15 cellular contexts compared by ENCODE assay signal in genomic region chr14:103699261-103699661, GRCh38. TPM values are rescaled to one million over a fixed set of nuclear protein-coding genes. Genes with fewer than 3 reads are reported as not detected.
A peak's percentile ranks its signal among the peaks of the same experiment; 100 is the strongest.
DNase-seq lines count a peak whose midpoint lies in the region; ATAC-seq lines count a peak whose summit lies in the region.
"Had no signal": no experiment of that assay in that cellular context is flagged by ENCODE, and none has a peak within 500 bp of the region (broad histone marks: within the 10 kb centered on the region; RNA-seq: fewer than 3 reads in every experiment).

No MANE protein-coding gene starts in this region.

- H3K4me2 ChIP-seq in mesenchymal stem cell (ENCODE audit: low read length, poor library complexity, severe bottlenecking), result no peak overlapping the region

- H3K9ac ChIP-seq in mesenchymal stem cell (ENCODE audit: low read length), result no peak overlapping the region

- WGBS in mesenchymal stem cell, result 88% methylated on average over 17 of the region's 17 CpGs

- no peak overlapping the region for H3K14ac ChIP-seq in mesenchymal stem cell (ENCODE audit: low read length in 2 of 2)

- H3K27ac Mint-ChIP-seq in stimulated activated naive CD8-positive, alpha-beta T cell treated with anti-CD3 and anti-CD28 coated beads, Interleukin-15, Interleukin-2, amounts not matched to agents 100 ng/mL and 50 ng/mL, for 24 hours, result peak overlapping the region; percentile 49
- peak overlapping the region; percentile 79 for H3K27ac Mint-ChIP-seq in central memory CD8-positive, alpha-beta T cell (ENCODE audit: low read depth)
- H3K27ac Mint-ChIP-seq: activated naive CD4-positive, alpha-beta T cell treated with anti-CD3 and anti-CD28 coated beads, Interleukin-2, amount 50 U/mL, for 24 hours had no signal

- H3K27me3 Mint-ChIP-seq in stimulated activated naive CD8-positive, alpha-beta T cell treated with anti-CD3 and anti-CD28 coated beads, Interleukin-15, Interleukin-2, amounts not matched to agents 100 ng/mL and 50 ng/mL, for 24 hours, result no peaks in the 10 kb centered on the region
- H3K27me3 Mint-ChIP-seq in central memory CD8-positive, alpha-beta T cell, result no peaks in the 10 kb centered on the region
- H3K27me3 Mint-ChIP-seq: activated naive CD4-positive, alpha-beta T cell treated with anti-CD3 and anti-CD28 coated beads, Interleukin-2, amount 50 U/mL, for 24 hours; effector memory CD8-positive, alpha-beta T cell had no signal

- peaks cover 5% of the 10 kb centered on the region for H3K4me1 Mint-ChIP-seq in stimulated activated naive CD8-positive, alpha-beta T cell treated with anti-CD3 and anti-CD28 coated beads, Interleukin-15, Interleukin-2, amounts not matched to agents 100 ng/mL and 50 ng/mL, for 24 hours (ENCODE audit: low read depth)
- H3K4me1 Mint-ChIP-seq in central memory CD8-positive, alpha-beta T cell, result peaks cover 12% of the 10 kb centered on the region

- H2BK120ac ChIP-seq in mesenchymal stem cell (ENCODE audit: low read depth, low read length), result no peak overlapping the region

- H3K4ac ChIP-seq in mesenchymal stem cell (ENCODE audit: low read depth in 1 of 2, low read length in 2 of 2), result no peak overlapping the region

- H3K79me1 ChIP-seq in mesenchymal stem cell (replicated peaks; ENCODE audit: low read length, poor library complexity, severe bottlenecking), result peaks cover 60% of the 10 kb centered on the region

- H2AFZ ChIP-seq in mesenchymal stem cell (ENCODE audit: low read depth, low read length), result no peak overlapping the region

- no peak overlapping the region for H3K4me3 Mint-ChIP-seq in stimulated activated naive CD8-positive, alpha-beta T cell treated with anti-CD3 and anti-CD28 coated beads, Interleukin-15, Interleukin-2, amounts not matched to agents 100 ng/mL and 50 ng/mL, for 24 hours
- H3K4me3 Mint-ChIP-seq in central memory CD8-positive, alpha-beta T cell, result no peak overlapping the region
- H3K4me3 Mint-ChIP-seq: activated naive CD4-positive, alpha-beta T cell treated with anti-CD3 and anti-CD28 coated beads, Interleukin-2, amount 50 U/mL, for 24 hours; effector memory CD8-positive, alpha-beta T cell had no signal

- H4K91ac ChIP-seq in mesenchymal stem cell (ENCODE audit: low read length), result no peak overlapping the region

- peaks cover 47% of the 10 kb centered on the region for H3K4me1 ChIP-seq in mesenchymal stem cell (ENCODE audit: control insufficient read depth, insufficient read depth, low read depth, low read length)

- H3K36me3 Mint-ChIP-seq in stimulated activated naive CD8-positive, alpha-beta T cell treated with anti-CD3 and anti-CD28 coated beads, Interleukin-15, Interleukin-2, amounts not matched to agents 100 ng/mL and 50 ng/mL, for 24 hours (ENCODE audit: low read depth), result peaks cover 26% of the 10 kb centered on the region
- peaks cover 8% of the 10 kb centered on the region for H3K36me3 Mint-ChIP-seq in central memory CD8-positive, alpha-beta T cell (ENCODE audit: insufficient read depth)
- H3K36me3 Mint-ChIP-seq: activated naive CD4-positive, alpha-beta T cell treated with anti-CD3 and anti-CD28 coated beads, Interleukin-2, amount 50 U/mL, for 24 hours had no signal

- no peak for DNase-seq in stimulated activated naive CD8-positive, alpha-beta T cell treated with anti-CD3 and anti-CD28 coated beads, Interleukin-15, Interleukin-2, amounts not matched to agents 100 U/mL and 50 U/mL, for 24 hours
- no peak for DNase-seq in central memory CD8-positive, alpha-beta T cell (ENCODE audit: low spot score in 2 of 2)
- no peak for DNase-seq in mesenchymal stem cell
- no peak for DNase-seq in DMS79 treated with DMSO at 0.1 percent for 48 hours (lab: John Stamatoyannopoulos, UW)
- no peak for DNase-seq in NCI-H1694 treated with DMSO at 0.1 percent for 48 hours (lab: John Stamatoyannopoulos, UW)
- DNase-seq in NCI-H524 treated with DMSO at 0.1 percent for 48 hours (lab: John Stamatoyannopoulos, UW), result no peak
- no peak for DNase-seq in NCI-H82 treated with DMSO at 0.1 percent for 48 hours (lab: John Stamatoyannopoulos, UW; ENCODE audit: unreplicated experiment)
- DNase-seq: activated CD4-positive, alpha-beta T cell treated with anti-CD3 and anti-CD28 coated beads for 4 hours; effector memory CD8-positive, alpha-beta T cell; GF-D8; Kasumi-1; NCI-H1417 treated with DMSO at 0.1 percent for 48 hours; SHP77 treated with DMSO at 0.1 percent for 48 hours had no signal

- ATAC-seq in stimulated activated naive CD8-positive, alpha-beta T cell treated with anti-CD3 and anti-CD28 coated beads, Interleukin-15, Interleukin-2, amounts not matched to agents 100 U/mL and 50 U/mL, for 24 hours, result no peak
- ATAC-seq in central memory CD8-positive, alpha-beta T cell (replicated peaks; ENCODE audit: extremely low read depth, poor library complexity, severe bottlenecking), result no peak
- ATAC-seq: effector memory CD8-positive, alpha-beta T cell had no signal

- no peak overlapping the region for H3K18ac ChIP-seq in mesenchymal stem cell (ENCODE audit: low read depth in 1 of 2, low read length in 2 of 2)

- H3K9me3 Mint-ChIP-seq in stimulated activated naive CD8-positive, alpha-beta T cell treated with anti-CD3 and anti-CD28 coated beads, Interleukin-15, Interleukin-2, amounts not matched to agents 100 ng/mL and 50 ng/mL, for 24 hours, result no peaks in the 10 kb centered on the region
- H3K9me3 Mint-ChIP-seq in central memory CD8-positive, alpha-beta T cell, result no peaks in the 10 kb centered on the region
- H3K9me3 Mint-ChIP-seq: activated naive CD4-positive, alpha-beta T cell treated with anti-CD3 and anti-CD28 coated beads, Interleukin-2, amount 50 U/mL, for 24 hours; effector memory CD8-positive, alpha-beta T cell had no signal

- peak overlapping the region; percentile 71 for H4K8ac ChIP-seq in mesenchymal stem cell (ENCODE audit: low read length)

- H3K23ac ChIP-seq in mesenchymal stem cell (ENCODE audit: low read length in 2 of 2), result no peak overlapping the region

- H3K4me3 ChIP-seq in mesenchymal stem cell (ENCODE audit: insufficient read depth in 1 of 2, low read depth in 1 of 2, low read length in 2 of 2), result no peak overlapping the region

- no peak overlapping the region for H2BK12ac ChIP-seq in mesenchymal stem cell (ENCODE audit: low read length in 2 of 2)

- H3K9me3 ChIP-seq in mesenchymal stem cell (ENCODE audit: control insufficient read depth, low read length), result no peaks in the 10 kb centered on the region

- no peaks in the 10 kb centered on the region for H3K27me3 ChIP-seq in mesenchymal stem cell (ENCODE audit: control insufficient read depth in 1 of 2, insufficient read depth in 1 of 2, low read length in 2 of 2)

- H3K36me3 ChIP-seq in mesenchymal stem cell (ENCODE audit: control insufficient read depth in 1 of 2, insufficient read depth in 2 of 2, low read depth in 1 of 2, low read length in 2 of 2), result peaks cover 76 to 82% of the 10 kb centered on the region in 2 experiments

- H2AK5ac ChIP-seq in mesenchymal stem cell (ENCODE audit: low read length, severe bottlenecking), result no peak overlapping the region

- H3K27ac ChIP-seq in mesenchymal stem cell (ENCODE audit: low read length, poor library complexity, severe bottlenecking), result no peak overlapping the region

- H2BK5ac ChIP-seq in mesenchymal stem cell (ENCODE audit: low read depth, low read length, poor library complexity, severe bottlenecking), result no peak overlapping the region

- no peak overlapping the region for H2BK15ac ChIP-seq in mesenchymal stem cell (ENCODE audit: low read depth, poor library complexity, severe bottlenecking)

RNA-seq across cellular contexts. Expression of gene XRCC3, which starts 16.0 kb away (rescaled TPM):
- polyA plus RNA-seq in mesenchymal stem cell (2013, experiment 1 of 2), result 4.5 TPM
- polyA plus RNA-seq in mesenchymal stem cell (2013, experiment 2 of 2), result 4.2 TPM

RNA-seq across cellular contexts. Expression of gene ZFYVE21, which starts 16.3 kb away (rescaled TPM):
- 44.0 TPM for polyA plus RNA-seq in mesenchymal stem cell (2013, experiment 1 of 2)
- 43.8 TPM for polyA plus RNA-seq in mesenchymal stem cell (2013, experiment 2 of 2)
